Comparison of ENCODE assay signal across 16 cellular contexts in genomic region chr19:58579473-58580142, GRCh38. TPM values are rescaled to one million over a fixed set of nuclear protein-coding genes. Genes with fewer than 3 reads are reported as not detected.
DNase-seq lines count a peak whose midpoint lies in the region; ATAC-seq, FAIRE-seq and TF ChIP-seq lines count a peak whose summit lies in the region.
"Had no signal": no experiment of that assay in that cellular context is flagged by ENCODE, and none has a peak within 500 bp of the region (broad histone marks: within the 10 kb centered on the region; RNA-seq: fewer than 3 reads in every experiment).

No MANE protein-coding gene starts in this region.

- no peak for ATAC-seq in CD4-positive, CD25-positive, alpha-beta regulatory T cell (ENCODE audit: low read depth in 2 of 2)
- no peak for ATAC-seq in naive thymus-derived CD4-positive, alpha-beta T cell
- no peak for ATAC-seq in HG03442 (IDR thresholded peaks at IDR 0.05; ENCODE audit: unreplicated experiment)
- ATAC-seq: HCT116, sciatic nerve had no signal

- peaks cover 0 to 2% (median 0%) of the 10 kb centered on the region in 7 donors for H3K9me3 Mint-ChIP-seq in CD4-positive, CD25-positive, alpha-beta regulatory T cell
- H3K9me3 Mint-ChIP-seq in naive thymus-derived CD4-positive, alpha-beta T cell, result no peaks in the 10 kb centered on the region

- POLR2A ChIA-PET in HEK293 (lab: Yijun Ruan, JAX), result interaction anchor here (1.2 to 2.2 kb wide), 4 partner anchors 20 to 60 kb away, joined by 3 to 11 read pairs (median 6); partner anchors contain the start of genes CHMP2A and ZBTB45
- POLR2A ChIA-PET in naive thymus-derived CD4-positive, alpha-beta T cell (lab: Charles Lee), result interaction anchor here (0.6 to 7.4 kb wide), 6 partner anchors 22 to 80 kb away, joined by 3 to 45 read pairs (median 6); partner anchors contain the start of genes TRIM28 and ZBTB45

- peaks cover 5% of the 10 kb centered on the region for H3K36me3 ChIP-seq in CD4-positive, CD25-positive, alpha-beta regulatory T cell (ENCODE audit: control insufficient read depth, insufficient read depth, low read length)
- peaks cover 0 to 29% of the 10 kb centered on the region in 2 experiments; a peak in 2 of 3 replicates for H3K36me3 ChIP-seq in HEK293 (ENCODE audit: control insufficient read depth in 2 of 2, insufficient read depth in 1 of 2, low read length in 2 of 2)
- H3K36me3 ChIP-seq in naive thymus-derived CD4-positive, alpha-beta T cell (ENCODE audit: control insufficient read depth in 2 of 3, insufficient read depth in 3 of 3, low read length in 3 of 3), result peaks cover 0 to 21% (median 0%) of the 10 kb centered on the region in 3 experiments
- H3K36me3 ChIP-seq: SJCRH30 had no signal

- intact Hi-C loops in naive thymus-derived CD4-positive, alpha-beta T cell (cut with micrococcal nuclease), result no loop called here

- peaks cover 13% of the 10 kb centered on the region for H3K4me1 ChIP-seq in CD4-positive, CD25-positive, alpha-beta regulatory T cell (ENCODE audit: control insufficient read depth, insufficient read depth, low read length, poor library complexity, severe bottlenecking)
- H3K4me1 ChIP-seq in HEK293 (ENCODE audit: control insufficient read depth, insufficient read depth, low read length), result peaks cover 1% of the 10 kb centered on the region
- H3K4me1 ChIP-seq in naive thymus-derived CD4-positive, alpha-beta T cell (ENCODE audit: control insufficient read depth in 2 of 2, insufficient read depth in 2 of 2, low read length in 2 of 2), result peaks cover 2 to 9% of the 10 kb centered on the region in 2 donors
- H3K4me1 ChIP-seq: BE2C had no signal

- DNase-seq in CD4-positive, CD25-positive, alpha-beta regulatory T cell, result no peak
- DNase-seq in naive thymus-derived CD4-positive, alpha-beta T cell, result no peak
- DNase-seq in RCC 7860 (ENCODE audit: low spot score), result no peak
- DNase-seq: activated CD4-positive, alpha-beta T cell treated with anti-CD3 and anti-CD28 coated beads for 4 hours; BE2C; NCI-H2029 treated with DMSO at 0.1 percent for 48 hours; NCI-H524 treated with DMSO at 0.1 percent for 48 hours; SJCRH30; T-helper 9 cell had no signal

- no peaks in the 10 kb centered on the region for H3K9me3 ChIP-seq in CD4-positive, CD25-positive, alpha-beta regulatory T cell (ENCODE audit: control insufficient read depth in 2 of 2, low read length in 2 of 2)
- H3K9me3 ChIP-seq in HEK293 (ENCODE audit: control insufficient read depth, insufficient read depth, low read depth, low read length), result no peaks in the 10 kb centered on the region
- H3K9me3 ChIP-seq in naive thymus-derived CD4-positive, alpha-beta T cell (ENCODE audit: control insufficient read depth in 2 of 3, low read length in 3 of 3), result no peaks in the 10 kb centered on the region
- H3K9me3 ChIP-seq: ascending aorta, BE2C, neutrophil, SJCRH30 had no signal

- H3K27ac ChIP-seq in CD4-positive, CD25-positive, alpha-beta regulatory T cell (ENCODE audit: insufficient read depth, low read length, poor library complexity, severe bottlenecking), result no peak overlapping the region
- H3K27ac ChIP-seq in HEK293 (ENCODE audit: extremely low read depth, low read depth, low read length), result no peak overlapping the region
- H3K27ac ChIP-seq in naive thymus-derived CD4-positive, alpha-beta T cell (ENCODE audit: low read depth, low read length), result no peak overlapping the region
- H3K27ac ChIP-seq: neutrophil, SJCRH30 had no signal

- FAIRE-seq in RCC 7860 (lab: Jason Lieb, UNC), result no peak
- FAIRE-seq: colon had no signal

- H3K27me3 ChIP-seq in CD4-positive, CD25-positive, alpha-beta regulatory T cell (ENCODE audit: control insufficient read depth, insufficient read depth, low read length), result no peaks in the 10 kb centered on the region
- no peaks in the 10 kb centered on the region for H3K27me3 ChIP-seq in naive thymus-derived CD4-positive, alpha-beta T cell (ENCODE audit: control insufficient read depth in 2 of 2, insufficient read depth in 2 of 2, low read length in 2 of 2)
- H3K27me3 ChIP-seq: ascending aorta, BE2C, neutrophil, SJCRH30 had no signal

- peak overlapping the region in 2 of 3 donors; percentile 62 to 86 for H3K27ac Mint-ChIP-seq in CD4-positive, CD25-positive, alpha-beta regulatory T cell
- peak overlapping the region in 6 of 9 donors; percentile 12 to 78 (median 46) for H3K27ac Mint-ChIP-seq in naive thymus-derived CD4-positive, alpha-beta T cell

- H3K4me1 Mint-ChIP-seq in CD4-positive, CD25-positive, alpha-beta regulatory T cell, result peaks cover 5 to 43% (median 20%) of the 10 kb centered on the region in 4 donors
- peaks cover 11 to 36% (median 30%) of the 10 kb centered on the region in 7 donors for H3K4me1 Mint-ChIP-seq in naive thymus-derived CD4-positive, alpha-beta T cell

- H3K27me3 Mint-ChIP-seq in CD4-positive, CD25-positive, alpha-beta regulatory T cell, result no peaks in the 10 kb centered on the region
- H3K27me3 Mint-ChIP-seq in naive thymus-derived CD4-positive, alpha-beta T cell, result no peaks in the 10 kb centered on the region

- no peak overlapping the region for H3K4me3 ChIP-seq in CD4-positive, CD25-positive, alpha-beta regulatory T cell (ENCODE audit: low read depth, low read length)
- no peak overlapping the region for H3K4me3 ChIP-seq in HEK293 (ENCODE audit: low read depth, low read length)
- no peak overlapping the region for H3K4me3 ChIP-seq in naive thymus-derived CD4-positive, alpha-beta T cell (ENCODE audit: low read length)
- H3K4me3 ChIP-seq: ascending aorta, SJCRH30 had no signal

- CTCF ChIA-PET in HEK293 (lab: Yijun Ruan, JAX), result interaction anchor here (0.6 to 3.0 kb wide), 4 partner anchors 46 to 382 kb away, joined by 3 to 25 read pairs (median 3); partner anchors contain the start of gene ZBTB45
- CTCF ChIA-PET in naive thymus-derived CD4-positive, alpha-beta T cell (lab: Charles Lee), result interaction anchor here (2.9 to 4.4 kb wide), 3 partner anchors 25 to 66 kb away, joined by 12 to 46 read pairs (median 33); partner anchors contain the start of genes CHMP2A and ZBTB45

- TF ChIP-seq CTCF in HEK293 (tag by site-specific recombination; IDR thresholded peaks at IDR 0.05), result no peak

- peak overlapping the region in 2 of 4 donors; percentile 68 to 78 for H3K4me3 Mint-ChIP-seq in CD4-positive, CD25-positive, alpha-beta regulatory T cell
- H3K4me3 Mint-ChIP-seq in naive thymus-derived CD4-positive, alpha-beta T cell, result no peak overlapping the region

- peaks cover 12% of the 10 kb centered on the region for H3K36me3 Mint-ChIP-seq in CD4-positive, CD25-positive, alpha-beta regulatory T cell
- H3K36me3 Mint-ChIP-seq in naive thymus-derived CD4-positive, alpha-beta T cell, result peaks cover 5 to 14% (median 7%) of the 10 kb centered on the region in 5 donors

TF ChIP-seq in HEK293, 187 proteins besides CTCF, POLR2A, EP300 and RAD21 (continues in another document):
- TF ChIP-seq ZNF785 (tag by site-specific recombination; IDR thresholded peaks at IDR 0.05) (no peak), IKZF3 (tag by site-specific recombination; IDR thresholded peaks at IDR 0.05) (no peak), ZFHX2 (tag by site-specific recombination; conservative IDR thresholded peaks at IDR 0.05) (no peak), ZNF211 (tag by site-specific recombination; IDR thresholded peaks at IDR 0.05; ENCODE audit: low read depth) (no peak), ZNF76 (tag by site-specific recombination; IDR thresholded peaks at IDR 0.05; ENCODE audit: borderline replicate concordance, low read depth) (no peak), ZNF202 (tag by site-specific recombination; IDR thresholded peaks at IDR 0.05; ENCODE audit: borderline replicate concordance) (no peak), MZF1 (tag by site-specific recombination; IDR thresholded peaks at IDR 0.05; ENCODE audit: borderline replicate concordance) (no peak)
- TF ChIP-seq, protein P1, sequence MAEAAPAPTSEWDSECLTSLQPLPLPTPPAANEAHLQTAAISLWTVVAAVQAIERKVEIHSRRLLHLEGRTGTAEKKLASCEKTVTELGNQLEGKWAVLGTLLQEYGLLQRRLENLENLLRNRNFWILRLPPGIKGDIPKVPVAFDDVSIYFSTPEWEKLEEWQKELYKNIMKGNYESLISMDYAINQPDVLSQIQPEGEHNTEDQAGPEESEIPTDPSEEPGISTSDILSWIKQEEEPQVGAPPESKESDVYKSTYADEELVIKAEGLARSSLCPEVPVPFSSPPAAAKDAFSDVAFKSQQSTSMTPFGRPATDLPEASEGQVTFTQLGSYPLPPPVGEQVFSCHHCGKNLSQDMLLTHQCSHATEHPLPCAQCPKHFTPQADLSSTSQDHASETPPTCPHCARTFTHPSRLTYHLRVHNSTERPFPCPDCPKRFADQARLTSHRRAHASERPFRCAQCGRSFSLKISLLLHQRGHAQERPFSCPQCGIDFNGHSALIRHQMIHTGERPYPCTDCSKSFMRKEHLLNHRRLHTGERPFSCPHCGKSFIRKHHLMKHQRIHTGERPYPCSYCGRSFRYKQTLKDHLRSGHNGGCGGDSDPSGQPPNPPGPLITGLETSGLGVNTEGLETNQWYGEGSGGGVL (tag by site-specific recombination; IDR thresholded peaks at IDR 0.05), result no peak

RNA-seq across cellular contexts. Expression of gene MZF1, which starts 6.5 kb away (rescaled TPM):
- total RNA-seq in CD4-positive, CD25-positive, alpha-beta regulatory T cell, result 15.6 TPM
- 1 to 10 TPM; 7.4 to 8.9 (median 7.9) TPM for polyA plus RNA-seq in CD4-positive, CD25-positive, alpha-beta regulatory T cell
- 10 to 100 TPM; 35.0 to 51.8 (median 44.9) TPM for total RNA-seq in naive thymus-derived CD4-positive, alpha-beta T cell
- polyA plus RNA-seq in naive thymus-derived CD4-positive, alpha-beta T cell, result 10 to 100 TPM in 1 of 2 donors, 1 to 10 TPM in 1; 9.9 to 18.6 TPM

RNA-seq across cellular contexts. Expression of gene UBE2M, which starts 21.2 kb away (rescaled TPM):
- 50.2 TPM for total RNA-seq in CD4-positive, CD25-positive, alpha-beta regulatory T cell
- 10 to 100 TPM in 2 of 4 donors, 1 to 10 TPM in 2; 8.7 to 17.2 (median 12.9) TPM for polyA plus RNA-seq in CD4-positive, CD25-positive, alpha-beta regulatory T cell
- 10 to 100 TPM; 37.1 to 92.1 (median 55.8) TPM for total RNA-seq in naive thymus-derived CD4-positive, alpha-beta T cell
- polyA plus RNA-seq in naive thymus-derived CD4-positive, alpha-beta T cell, result 1 to 10 TPM; 7.5 to 7.8 TPM

RNA-seq across cellular contexts. Expression of gene CHMP2A, which starts 24.7 kb away (rescaled TPM):
- 83.1 TPM for total RNA-seq in CD4-positive, CD25-positive, alpha-beta regulatory T cell
- polyA plus RNA-seq in CD4-positive, CD25-positive, alpha-beta regulatory T cell, result 100 to 1,000 TPM; 210 to 273 (median 240) TPM
- total RNA-seq in naive thymus-derived CD4-positive, alpha-beta T cell, result 100 to 1,000 TPM in 1 of 5 experiments, 10 to 100 TPM in 4; 64.3 to 131 (median 71.2) TPM
- polyA plus RNA-seq in naive thymus-derived CD4-positive, alpha-beta T cell, result 100 to 1,000 TPM; 167 to 193 TPM

RNA-seq across cellular contexts. Expression of gene TRIM28, which starts 35.7 kb away (rescaled TPM):
- 379 TPM for total RNA-seq in CD4-positive, CD25-positive, alpha-beta regulatory T cell
- polyA plus RNA-seq in CD4-positive, CD25-positive, alpha-beta regulatory T cell, result 10 to 100 TPM; 34.5 to 52.4 (median 44.0) TPM
- total RNA-seq in naive thymus-derived CD4-positive, alpha-beta T cell, result 100 to 1,000 TPM; 396 to 564 (median 435) TPM
- 10 to 100 TPM; 55.3 to 88.8 TPM for polyA plus RNA-seq in naive thymus-derived CD4-positive, alpha-beta T cell

RNA-seq across cellular contexts. Expression of gene ZBTB45, which starts 60.0 kb away (rescaled TPM):
- total RNA-seq in CD4-positive, CD25-positive, alpha-beta regulatory T cell, result 8.0 TPM
- 1 to 10 TPM; 4.2 to 5.7 (median 4.9) TPM for polyA plus RNA-seq in CD4-positive, CD25-positive, alpha-beta regulatory T cell
- 10 to 100 TPM in 3 of 5 experiments, 1 to 10 TPM in 2; 9.8 to 19.2 (median 17.0) TPM for total RNA-seq in naive thymus-derived CD4-positive, alpha-beta T cell
- 1 to 10 TPM; 5.1 to 6.5 TPM for polyA plus RNA-seq in naive thymus-derived CD4-positive, alpha-beta T cell
